ENCODE assay signal across 12 cellular contexts in the genomic region with DNA sequence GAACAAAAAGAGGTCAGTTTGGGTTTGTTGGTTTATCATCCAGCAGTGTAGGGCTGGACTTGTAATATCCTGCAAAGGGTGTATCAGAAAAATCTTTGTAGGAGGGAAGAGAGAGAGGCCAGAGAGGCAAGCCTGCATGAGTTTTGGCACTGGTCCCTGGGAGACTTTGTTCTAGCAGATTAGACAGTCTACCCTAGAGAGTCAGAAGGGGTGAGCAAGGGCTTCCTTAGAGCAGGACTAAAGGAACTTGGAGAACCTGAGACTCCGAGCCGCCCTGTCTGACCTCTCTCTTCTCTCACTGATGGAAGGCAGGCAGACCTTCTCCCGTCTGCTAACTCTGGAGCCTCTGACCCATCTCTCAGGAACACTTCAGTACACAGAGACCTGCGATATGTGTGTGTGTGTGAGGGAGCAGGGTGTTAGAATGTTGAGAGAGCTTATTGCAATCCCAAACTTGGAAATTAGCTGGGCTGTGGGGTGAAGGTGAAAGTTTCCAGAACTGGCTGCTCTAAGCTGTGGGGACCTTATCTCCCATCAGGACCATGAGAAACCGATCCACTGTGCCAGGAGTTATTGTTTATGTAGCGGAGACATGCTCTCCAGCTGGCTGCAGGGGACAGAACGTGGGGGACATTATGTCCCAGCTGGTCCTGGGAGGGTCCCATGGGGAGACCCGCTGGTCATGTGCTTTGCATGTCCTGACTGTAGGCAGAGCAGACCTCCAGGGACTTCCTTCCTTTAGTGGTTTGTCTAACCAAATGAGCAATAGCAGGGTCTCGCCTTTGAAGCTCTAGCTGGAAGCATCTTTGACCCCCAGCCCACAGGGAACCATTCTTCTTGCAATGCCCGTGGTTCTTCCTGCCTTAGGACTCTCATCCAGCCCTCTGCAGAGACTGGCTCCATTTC. TPM values are rescaled to one million over a fixed set of nuclear protein-coding genes. Genes with fewer than 3 reads are reported as not detected.
DNase-seq lines count a peak whose midpoint lies in the region; ATAC-seq and TF ChIP-seq lines count a peak whose summit lies in the region.
"Had no signal": no experiment of that assay in that cellular context is flagged by ENCODE, and none has a peak within 500 bp of the region (broad histone marks: within the 10 kb centered on the region; RNA-seq: fewer than 3 reads in every experiment).

No MANE protein-coding gene starts in this region.

- peak overlapping the region in 3 of 4 donors; percentile 80 to 92 (median 80) for H3K27ac ChIP-seq in esophagus squamous epithelium
- H3K27ac ChIP-seq in lower lobe of right lung: peak overlapping the region; percentile 78
- peak overlapping the region; percentile 89 for H3K27ac ChIP-seq in stomach smooth muscle (ENCODE audit: low read length)

- WGBS in esophagus squamous epithelium, 2 donors: 69% methylated on average over 7 to 8 of the region's 10 CpGs

- no peaks in the 10 kb centered on the region for H3K4me1 Mint-ChIP-seq in activated naive CD4-positive, alpha-beta T cell treated with anti-CD3 and anti-CD28 coated beads for 36 hours (ENCODE audit: low read depth)
- H3K4me1 Mint-ChIP-seq: GM23338 had no signal

- CTCF ChIA-PET in activated naive CD4-positive, alpha-beta T cell treated with anti-CD3 and anti-CD28 coated beads for 36 hours (lab: Charles Lee): interaction anchor here (0.7 kb wide), 1 partner anchor 16 kb away, joined by 3 read pairs; no protein-coding TSS in a partner anchor

- H3K27me3 ChIP-seq in esophagus squamous epithelium (peaks cover 0 to 8% (median 0%) of the 10 kb centered on the region in 4 donors), lower lobe of right lung (ENCODE audit: low read depth) (no peaks in the 10 kb centered on the region), stomach smooth muscle (ENCODE audit: control insufficient read depth in 1 of 2, insufficient read depth in 2 of 2, low read length in 2 of 2) (no peaks in the 10 kb centered on the region), MG63 (no peaks in the 10 kb centered on the region)

- peaks cover 10% of the 10 kb centered on the region for H3K27me3 Mint-ChIP-seq in activated naive CD4-positive, alpha-beta T cell treated with anti-CD3 and anti-CD28 coated beads for 36 hours (ENCODE audit: low read depth)

- DNase-seq in SK-N-DZ (ENCODE audit: low spot score): peak; percentile 34
- no peak for DNase-seq in esophagus squamous epithelium (lab: John Stamatoyannopoulos, UW)
- DNase-seq in lower lobe of right lung: no peak
- no peak for DNase-seq in stimulated activated CD4-positive, alpha-beta T cell treated with anti-CD3 and anti-CD28 coated beads, Interleukin-2, amount 100 ng/mL, for 48 hours
- DNase-seq in MG63: no peak
- DNase-seq in activated naive CD4-positive, alpha-beta T cell treated with anti-CD3 and anti-CD28 coated beads for 36 hours: no peak
- DNase-seq: activated T-cell treated with anti-CD3 and anti-CD28 coated beads for 4 hours; KBM-7; stimulated activated naive CD4-positive, alpha-beta T cell treated with Interleukin-2 at 50 U/mL for 16 hours had no signal

- no peak for TF ChIP-seq CTCF in esophagus squamous epithelium (IDR thresholded peaks at IDR 0.05)
- TF ChIP-seq CTCF in lower lobe of right lung (IDR thresholded peaks at IDR 0.05): no peak

- no peak overlapping the region for H3K4me3 Mint-ChIP-seq in activated naive CD4-positive, alpha-beta T cell treated with anti-CD3 and anti-CD28 coated beads for 36 hours
- H3K4me3 Mint-ChIP-seq: GM23338 had no signal

- TF ChIP-seq POLR2A in esophagus squamous epithelium (IDR thresholded peaks at IDR 0.05): no peak

- H3K9me3 Mint-ChIP-seq in activated naive CD4-positive, alpha-beta T cell treated with anti-CD3 and anti-CD28 coated beads for 36 hours: no peaks in the 10 kb centered on the region
- H3K9me3 Mint-ChIP-seq: GM23338 had no signal

- H3K36me3 Mint-ChIP-seq in activated naive CD4-positive, alpha-beta T cell treated with anti-CD3 and anti-CD28 coated beads for 36 hours (ENCODE audit: low read depth): no peaks in the 10 kb centered on the region

- H3K36me3 ChIP-seq in esophagus squamous epithelium (peaks cover 0 to 41% (median 0%) of the 10 kb centered on the region in 3 donors), lower lobe of right lung (peaks cover 70% of the 10 kb centered on the region), stomach smooth muscle (ENCODE audit: control insufficient read depth in 2 of 2, insufficient read depth in 2 of 2, low read length in 2 of 2) (peaks cover 22 to 37% of the 10 kb centered on the region in 2 donors), MG63 (peaks cover 11% of the 10 kb centered on the region)

- H3K9ac ChIP-seq in stomach smooth muscle (ENCODE audit: low read length in 2 of 2): no peak overlapping the region

- no peak overlapping the region for H3K27ac Mint-ChIP-seq in activated naive CD4-positive, alpha-beta T cell treated with anti-CD3 and anti-CD28 coated beads for 36 hours
- H3K27ac Mint-ChIP-seq: GM23338 had no signal

- H3K4me3 ChIP-seq in esophagus squamous epithelium: no peak overlapping the region
- no peak overlapping the region for H3K4me3 ChIP-seq in lower lobe of right lung
- peak overlapping the region in 1 of 2 donors; percentile 44 for H3K4me3 ChIP-seq in stomach smooth muscle (ENCODE audit: low read length in 2 of 2)
- H3K4me3 ChIP-seq in MG63: no peak overlapping the region
- H3K4me3 ChIP-seq: GM23338 had no signal

- intact Hi-C loops in esophagus squamous epithelium (cut with DNase I): no loop called here
- intact Hi-C loops in lower lobe of right lung (cut with DNase I): no loop called here
- intact Hi-C loops in activated naive CD4-positive, alpha-beta T cell treated with anti-CD3 and anti-CD28 coated beads for 36 hours (cut with micrococcal nuclease): no loop called here

- ATAC-seq in lower lobe of right lung: peak; percentile 6 to 52
- no peak for ATAC-seq in HG03442 (IDR thresholded peaks at IDR 0.05; ENCODE audit: unreplicated experiment)
- ATAC-seq: GM23338 had no signal

- H3K9me3 ChIP-seq in esophagus squamous epithelium (no peaks in the 10 kb centered on the region), lower lobe of right lung (no peaks in the 10 kb centered on the region), stomach smooth muscle (ENCODE audit: control insufficient read depth in 2 of 2, low read length in 2 of 2) (no peaks in the 10 kb centered on the region), MG63 (no peaks in the 10 kb centered on the region)

- peaks cover 0 to 77% (median 42%) of the 10 kb centered on the region in 3 donors for H3K4me1 ChIP-seq in esophagus squamous epithelium
- H3K4me1 ChIP-seq in lower lobe of right lung: peaks cover 70% of the 10 kb centered on the region
- H3K4me1 ChIP-seq in stomach smooth muscle (ENCODE audit: control insufficient read depth, insufficient read depth, low read length): peaks cover 61% of the 10 kb centered on the region

RNA-seq across cellular contexts. Expression of a gene that starts 51.1 kb away (rescaled TPM):
- polyA plus RNA-seq in SK-N-DZ (2014; cell fraction: cytosol; rRNA removed): not detected in 2 replicates
- polyA plus RNA-seq in SK-N-DZ (2014; cell fraction: nucleus; rRNA removed): 0.09 TPM in 1 of 2 replicates, not detected in the other
- total RNA-seq in esophagus squamous epithelium (100 to 1,000 TPM in 1 of 4 donors, 10 to 100 TPM in 3; 15.3 to 306 (median 54.2) TPM), lower lobe of right lung (390 TPM)
- total RNA-seq in MG63 (2014; rRNA removed; shearing (Covaris generic); ENCODE audit: low replicate concordance): 63.3 and 67.5 TPM in 2 replicates
- not detected for total RNA-seq in activated naive CD4-positive, alpha-beta T cell treated with anti-CD3 and anti-CD28 coated beads for 36 hours

Comparison
In these comparisons a context has a peak if more than half of its experiments do, and no peak if none do; other contexts are left out.
1. RNA of a gene that starts 51.1 kb away (total RNA-seq): 390 TPM in lower lobe of right lung (single experiment), 15.3 to 306 TPM in esophagus squamous epithelium and 63.3 to 67.5 TPM in MG63; not detected in activated naive CD4-positive, alpha-beta T cell treated with anti-CD3 and anti-CD28 coated beads for 36 hours; every median in the first group is over 10 times any median in the second.
2. Peak in every context shown above with its lines, with median percentiles within 50 percentile points of each other: H3K27ac ChIP-seq.